Comparison of ENCODE assay signal across 1 cellular context in the genomic region with DNA sequence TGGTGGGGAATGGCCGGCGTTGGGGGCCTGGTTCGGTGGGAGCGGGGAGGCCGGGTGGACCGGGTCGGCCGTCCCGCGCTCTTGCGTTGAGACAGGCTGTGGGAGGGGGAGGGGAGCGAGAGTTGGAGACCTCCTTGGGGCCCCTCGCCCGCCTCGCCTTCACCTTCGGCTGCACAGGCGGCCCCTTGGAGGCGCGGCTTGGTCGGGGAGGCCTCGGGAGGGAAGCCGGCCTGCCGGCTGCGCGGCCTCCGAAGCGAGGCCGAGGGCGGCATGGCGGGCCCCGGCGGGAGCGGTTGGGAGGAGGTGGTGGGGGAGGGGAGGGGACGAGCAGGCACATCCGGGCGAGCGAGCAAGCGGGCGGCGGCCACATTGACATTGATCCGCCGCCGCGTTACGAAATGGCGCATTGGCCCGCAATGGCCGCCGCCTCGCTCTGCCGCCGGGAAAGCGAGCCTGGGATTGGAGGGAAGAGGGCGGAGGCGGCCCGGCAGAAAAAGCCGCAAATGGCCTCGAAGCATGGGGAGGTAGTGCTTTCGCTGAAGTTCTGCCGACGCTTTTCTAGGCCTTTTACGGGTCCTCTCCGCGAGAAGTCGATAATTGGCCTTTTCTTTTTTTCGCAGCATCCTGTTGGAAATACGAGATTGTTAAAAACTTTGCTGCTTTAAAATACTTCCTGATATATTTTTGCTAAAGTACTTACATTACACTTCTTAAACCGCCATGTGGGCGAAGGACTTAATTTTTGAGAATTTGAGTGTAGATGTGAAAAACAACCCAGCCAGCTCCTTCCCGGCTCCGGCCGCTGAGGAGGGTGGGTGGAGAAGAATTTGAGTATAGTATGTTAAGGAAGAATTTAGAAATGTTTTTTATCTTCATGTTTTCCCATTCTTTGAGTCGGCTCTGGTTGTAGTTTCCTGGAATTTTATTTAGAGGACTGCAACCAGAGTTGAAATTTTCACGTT.
TF ChIP-seq lines count a peak whose summit lies in the region.

No MANE protein-coding gene starts in this region.

TF ChIP-seq in HepG2, 621 proteins besides CTCF, POLR2A, EP300 and RAD21 (continued from another document and continues in another):
- TF ChIP-seq, protein P1, sequence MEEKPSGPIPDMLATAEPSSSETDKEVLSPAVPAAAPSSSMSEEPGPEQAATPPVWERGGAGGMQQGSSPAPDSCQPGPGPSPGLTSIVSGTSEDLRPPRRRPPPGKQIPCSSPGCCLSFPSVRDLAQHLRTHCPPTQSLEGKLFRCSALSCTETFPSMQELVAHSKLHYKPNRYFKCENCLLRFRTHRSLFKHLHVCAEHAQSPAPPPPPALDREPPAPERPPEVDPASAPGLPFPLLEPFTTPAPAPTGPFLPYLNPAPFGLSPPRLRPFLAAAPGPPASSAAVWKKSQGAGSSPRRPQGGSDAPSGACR (CRISPR knock-in tag; IDR thresholded peaks at IDR 0.05), result peak; percentile 93; the same call in 1 of the 2 replicates
- TF ChIP-seq ZNF101 (CRISPR knock-in tag; IDR thresholded peaks at IDR 0.05; ENCODE audit: borderline replicate concordance, low read depth) (no peak), ZNF788 (CRISPR knock-in tag; IDR thresholded peaks at IDR 0.05; ENCODE audit: borderline replicate concordance) (peak; percentile 86), ZNF343 (CRISPR knock-in tag; IDR thresholded peaks at IDR 0.05) (no peak), ZMAT3 (CRISPR knock-in tag; conservative IDR thresholded peaks at IDR 0.05) (peak; percentile 59; the same call in 1 of the 2 replicates), PHF8 (CRISPR knock-in tag; IDR thresholded peaks at IDR 0.05) (peak; percentile 62), ZNF274 (CRISPR knock-in tag; IDR thresholded peaks at IDR 0.05) (no peak), ZSCAN20 (CRISPR knock-in tag; IDR thresholded peaks at IDR 0.05; ENCODE audit: borderline replicate concordance) (peak; percentile 49; the same call in 1 of the 2 replicates), NFYB (CRISPR knock-in tag; IDR thresholded peaks at IDR 0.05) (peak; percentile 63), RFXANK (CRISPR knock-in tag; IDR thresholded peaks at IDR 0.05) (no peak), TEAD3 (CRISPR knock-in tag; optimal IDR thresholded peaks at IDR 0.05; ENCODE audit: borderline replicate concordance) (peak; percentile 80), ZNF850 (CRISPR knock-in tag; conservative IDR thresholded peaks at IDR 0.05) (no peak), ZNF496 (CRISPR knock-in tag; IDR thresholded peaks at IDR 0.05; ENCODE audit: insufficient replicate concordance) (no peak), CAMTA2 (CRISPR knock-in tag; IDR thresholded peaks at IDR 0.05; ENCODE audit: borderline replicate concordance) (no peak), ZNF569 (CRISPR knock-in tag; IDR thresholded peaks at IDR 0.05; ENCODE audit: borderline replicate concordance) (no peak), FOXC1 (CRISPR knock-in tag; IDR thresholded peaks at IDR 0.05; ENCODE audit: borderline replicate concordance) (peak; percentile 53), ZNF564 (CRISPR knock-in tag; IDR thresholded peaks at IDR 0.05) (peak; percentile 90), BCL6 (CRISPR knock-in tag; IDR thresholded peaks at IDR 0.05) (peak; percentile 72), ZSCAN31 (CRISPR knock-in tag; IDR thresholded peaks at IDR 0.05; ENCODE audit: low read depth) (peak; percentile 57), ZNF816 (CRISPR knock-in tag; IDR thresholded peaks at IDR 0.05; ENCODE audit: borderline replicate concordance) (no peak; the same call in 1 of the 2 replicates), ZNF619 (CRISPR knock-in tag; IDR thresholded peaks at IDR 0.05) (no peak; the same call in 1 of the 2 replicates), GLI4 (CRISPR knock-in tag; IDR thresholded peaks at IDR 0.05; ENCODE audit: borderline replicate concordance) (no peak), TBX2 (CRISPR knock-in tag; IDR thresholded peaks at IDR 0.05; ENCODE audit: borderline replicate concordance) (peak; percentile 63; the same call in 1 of the 2 replicates), CBX5 (CRISPR knock-in tag; IDR thresholded peaks at IDR 0.05; ENCODE audit: borderline replicate concordance) (peak; percentile 93), WIZ (CRISPR knock-in tag; IDR thresholded peaks at IDR 0.05) (no peak), HOXA7 (CRISPR knock-in tag; IDR thresholded peaks at IDR 0.05) (no peak), ZNF10 (CRISPR knock-in tag; IDR thresholded peaks at IDR 0.05; ENCODE audit: borderline replicate concordance, low read depth) (no peak), SMAD9 (CRISPR knock-in tag; IDR thresholded peaks at IDR 0.05) (no peak)
- TF ChIP-seq, protein P2, sequence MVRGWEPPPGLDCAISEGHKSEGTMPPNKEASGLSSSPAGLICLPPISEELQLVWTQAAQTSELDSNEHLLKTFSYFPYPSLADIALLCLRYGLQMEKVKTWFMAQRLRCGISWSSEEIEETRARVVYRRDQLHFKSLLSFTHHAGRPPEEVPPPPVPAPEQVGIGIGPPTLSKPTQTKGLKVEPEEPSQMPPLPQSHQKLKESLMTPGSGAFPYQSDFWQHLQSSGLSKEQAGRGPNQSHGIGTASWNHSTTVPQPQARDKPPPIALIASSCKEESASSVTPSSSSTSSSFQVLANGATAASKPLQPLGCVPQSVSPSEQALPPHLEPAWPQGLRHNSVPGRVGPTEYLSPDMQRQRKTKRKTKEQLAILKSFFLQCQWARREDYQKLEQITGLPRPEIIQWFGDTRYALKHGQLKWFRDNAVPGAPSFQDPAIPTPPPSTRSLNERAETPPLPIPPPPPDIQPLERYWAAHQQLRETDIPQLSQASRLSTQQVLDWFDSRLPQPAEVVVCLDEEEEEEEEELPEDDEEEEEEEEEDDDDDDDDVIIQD (CRISPR knock-in tag; IDR thresholded peaks at IDR 0.05; ENCODE audit: low read depth), result no peak; the same call in 1 of the 2 replicates
- TF ChIP-seq, protein P3, sequence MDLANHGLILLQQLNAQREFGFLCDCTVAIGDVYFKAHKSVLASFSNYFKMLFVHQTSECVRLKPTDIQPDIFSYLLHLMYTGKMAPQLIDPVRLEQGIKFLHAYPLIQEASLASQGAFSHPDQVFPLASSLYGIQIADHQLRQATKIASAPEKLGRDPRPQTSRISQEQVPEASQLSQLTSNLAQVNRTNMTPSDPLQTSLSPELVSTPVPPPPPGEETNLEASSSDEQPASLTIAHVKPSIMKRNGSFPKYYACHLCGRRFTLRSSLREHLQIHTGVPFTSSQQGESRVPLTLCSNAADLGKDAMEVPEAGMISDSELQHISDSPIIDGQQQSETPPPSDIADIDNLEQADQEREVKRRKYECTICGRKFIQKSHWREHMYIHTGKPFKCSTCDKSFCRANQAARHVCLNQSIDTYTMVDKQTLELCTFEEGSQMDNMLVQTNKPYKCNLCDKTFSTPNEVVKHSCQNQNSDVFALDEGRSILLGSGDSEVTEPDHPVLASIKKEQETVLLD (CRISPR knock-in tag; IDR thresholded peaks at IDR 0.05; ENCODE audit: low read depth), result peak; percentile 58; the same call in 1 of the 2 replicates
- TF ChIP-seq, protein P4, sequence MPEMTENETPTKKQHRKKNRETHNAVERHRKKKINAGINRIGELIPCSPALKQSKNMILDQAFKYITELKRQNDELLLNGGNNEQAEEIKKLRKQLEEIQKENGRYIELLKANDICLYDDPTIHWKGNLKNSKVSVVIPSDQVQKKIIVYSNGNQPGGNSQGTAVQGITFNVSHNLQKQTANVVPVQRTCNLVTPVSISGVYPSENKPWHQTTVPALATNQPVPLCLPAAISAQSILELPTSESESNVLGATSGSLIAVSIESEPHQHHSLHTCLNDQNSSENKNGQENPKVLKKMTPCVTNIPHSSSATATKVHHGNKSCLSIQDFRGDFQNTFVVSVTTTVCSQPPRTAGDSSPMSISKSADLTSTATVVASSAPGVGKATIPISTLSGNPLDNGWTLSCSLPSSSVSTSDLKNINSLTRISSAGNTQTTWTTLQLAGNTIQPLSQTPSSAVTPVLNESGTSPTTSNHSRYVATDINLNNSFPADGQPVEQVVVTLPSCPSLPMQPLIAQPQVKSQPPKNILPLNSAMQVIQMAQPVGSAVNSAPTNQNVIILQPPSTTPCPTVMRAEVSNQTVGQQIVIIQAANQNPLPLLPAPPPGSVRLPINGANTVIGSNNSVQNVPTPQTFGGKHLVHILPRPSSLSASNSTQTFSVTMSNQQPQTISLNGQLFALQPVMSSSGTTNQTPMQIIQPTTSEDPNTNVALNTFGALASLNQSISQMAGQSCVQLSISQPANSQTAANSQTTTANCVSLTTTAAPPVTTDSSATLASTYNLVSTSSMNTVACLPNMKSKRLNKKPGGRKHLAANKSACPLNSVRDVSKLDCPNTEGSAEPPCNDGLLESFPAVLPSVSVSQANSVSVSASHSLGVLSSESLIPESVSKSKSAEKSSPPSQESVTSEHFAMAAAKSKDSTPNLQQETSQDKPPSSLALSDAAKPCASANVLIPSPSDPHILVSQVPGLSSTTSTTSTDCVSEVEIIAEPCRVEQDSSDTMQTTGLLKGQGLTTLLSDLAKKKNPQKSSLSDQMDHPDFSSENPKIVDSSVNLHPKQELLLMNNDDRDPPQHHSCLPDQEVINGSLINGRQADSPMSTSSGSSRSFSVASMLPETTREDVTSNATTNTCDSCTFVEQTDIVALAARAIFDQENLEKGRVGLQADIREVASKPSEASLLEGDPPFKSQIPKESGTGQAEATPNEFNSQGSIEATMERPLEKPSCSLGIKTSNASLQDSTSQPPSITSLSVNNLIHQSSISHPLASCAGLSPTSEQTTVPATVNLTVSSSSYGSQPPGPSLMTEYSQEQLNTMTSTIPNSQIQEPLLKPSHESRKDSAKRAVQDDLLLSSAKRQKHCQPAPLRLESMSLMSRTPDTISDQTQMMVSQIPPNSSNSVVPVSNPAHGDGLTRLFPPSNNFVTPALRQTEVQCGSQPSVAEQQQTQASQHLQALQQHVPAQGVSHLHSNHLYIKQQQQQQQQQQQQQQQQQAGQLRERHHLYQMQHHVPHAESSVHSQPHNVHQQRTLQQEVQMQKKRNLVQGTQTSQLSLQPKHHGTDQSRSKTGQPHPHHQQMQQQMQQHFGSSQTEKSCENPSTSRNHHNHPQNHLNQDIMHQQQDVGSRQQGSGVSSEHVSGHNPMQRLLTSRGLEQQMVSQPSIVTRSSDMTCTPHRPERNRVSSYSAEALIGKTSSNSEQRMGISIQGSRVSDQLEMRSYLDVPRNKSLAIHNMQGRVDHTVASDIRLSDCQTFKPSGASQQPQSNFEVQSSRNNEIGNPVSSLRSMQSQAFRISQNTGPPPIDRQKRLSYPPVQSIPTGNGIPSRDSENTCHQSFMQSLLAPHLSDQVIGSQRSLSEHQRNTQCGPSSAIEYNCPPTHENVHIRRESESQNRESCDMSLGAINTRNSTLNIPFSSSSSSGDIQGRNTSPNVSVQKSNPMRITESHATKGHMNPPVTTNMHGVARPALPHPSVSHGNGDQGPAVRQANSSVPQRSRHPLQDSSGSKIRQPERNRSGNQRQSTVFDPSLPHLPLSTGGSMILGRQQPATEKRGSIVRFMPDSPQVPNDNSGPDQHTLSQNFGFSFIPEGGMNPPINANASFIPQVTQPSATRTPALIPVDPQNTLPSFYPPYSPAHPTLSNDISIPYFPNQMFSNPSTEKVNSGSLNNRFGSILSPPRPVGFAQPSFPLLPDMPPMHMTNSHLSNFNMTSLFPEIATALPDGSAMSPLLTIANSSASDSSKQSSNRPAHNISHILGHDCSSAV (CRISPR knock-in tag; IDR thresholded peaks at IDR 0.05; ENCODE audit: borderline replicate concordance), result no peak
- TF ChIP-seq, protein P5, sequence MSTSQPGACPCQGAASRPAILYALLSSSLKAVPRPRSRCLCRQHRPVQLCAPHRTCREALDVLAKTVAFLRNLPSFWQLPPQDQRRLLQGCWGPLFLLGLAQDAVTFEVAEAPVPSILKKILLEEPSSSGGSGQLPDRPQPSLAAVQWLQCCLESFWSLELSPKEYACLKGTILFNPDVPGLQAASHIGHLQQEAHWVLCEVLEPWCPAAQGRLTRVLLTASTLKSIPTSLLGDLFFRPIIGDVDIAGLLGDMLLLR (CRISPR knock-in tag; IDR thresholded peaks at IDR 0.05), result peak; percentile 87
- TF ChIP-seq, protein P6, sequence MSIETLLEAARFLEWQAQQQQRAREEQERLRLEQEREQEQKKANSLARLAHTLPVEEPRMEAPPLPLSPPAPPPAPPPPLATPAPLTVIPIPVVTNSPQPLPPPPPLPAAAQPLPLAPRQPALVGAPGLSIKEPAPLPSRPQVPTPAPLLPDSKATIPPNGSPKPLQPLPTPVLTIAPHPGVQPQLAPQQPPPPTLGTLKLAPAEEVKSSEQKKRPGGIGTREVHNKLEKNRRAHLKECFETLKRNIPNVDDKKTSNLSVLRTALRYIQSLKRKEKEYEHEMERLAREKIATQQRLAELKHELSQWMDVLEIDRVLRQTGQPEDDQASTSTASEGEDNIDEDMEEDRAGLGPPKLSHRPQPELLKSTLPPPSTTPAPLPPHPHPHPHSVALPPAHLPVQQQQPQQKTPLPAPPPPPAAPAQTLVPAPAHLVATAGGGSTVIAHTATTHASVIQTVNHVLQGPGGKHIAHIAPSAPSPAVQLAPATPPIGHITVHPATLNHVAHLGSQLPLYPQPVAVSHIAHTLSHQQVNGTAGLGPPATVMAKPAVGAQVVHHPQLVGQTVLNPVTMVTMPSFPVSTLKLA (IDR thresholded peaks at IDR 0.05), result no peak
- TF ChIP-seq, protein P7, sequence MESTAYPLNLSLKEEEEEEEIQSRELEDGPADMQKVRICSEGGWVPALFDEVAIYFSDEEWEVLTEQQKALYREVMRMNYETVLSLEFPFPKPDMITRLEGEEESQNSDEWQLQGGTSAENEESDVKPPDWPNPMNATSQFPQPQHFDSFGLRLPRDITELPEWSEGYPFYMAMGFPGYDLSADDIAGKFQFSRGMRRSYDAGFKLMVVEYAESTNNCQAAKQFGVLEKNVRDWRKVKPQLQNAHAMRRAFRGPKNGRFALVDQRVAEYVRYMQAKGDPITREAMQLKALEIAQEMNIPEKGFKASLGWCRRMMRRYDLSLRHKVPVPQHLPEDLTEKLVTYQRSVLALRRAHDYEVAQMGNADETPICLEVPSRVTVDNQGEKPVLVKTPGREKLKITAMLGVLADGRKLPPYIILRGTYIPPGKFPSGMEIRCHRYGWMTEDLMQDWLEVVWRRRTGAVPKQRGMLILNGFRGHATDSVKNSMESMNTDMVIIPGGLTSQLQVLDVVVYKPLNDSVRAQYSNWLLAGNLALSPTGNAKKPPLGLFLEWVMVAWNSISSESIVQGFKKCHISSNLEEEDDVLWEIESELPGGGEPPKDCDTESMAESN (CRISPR knock-in tag; conservative IDR thresholded peaks at IDR 0.05), result no peak; the same call in 1 of the 2 replicates
- TF ChIP-seq, protein P8, sequence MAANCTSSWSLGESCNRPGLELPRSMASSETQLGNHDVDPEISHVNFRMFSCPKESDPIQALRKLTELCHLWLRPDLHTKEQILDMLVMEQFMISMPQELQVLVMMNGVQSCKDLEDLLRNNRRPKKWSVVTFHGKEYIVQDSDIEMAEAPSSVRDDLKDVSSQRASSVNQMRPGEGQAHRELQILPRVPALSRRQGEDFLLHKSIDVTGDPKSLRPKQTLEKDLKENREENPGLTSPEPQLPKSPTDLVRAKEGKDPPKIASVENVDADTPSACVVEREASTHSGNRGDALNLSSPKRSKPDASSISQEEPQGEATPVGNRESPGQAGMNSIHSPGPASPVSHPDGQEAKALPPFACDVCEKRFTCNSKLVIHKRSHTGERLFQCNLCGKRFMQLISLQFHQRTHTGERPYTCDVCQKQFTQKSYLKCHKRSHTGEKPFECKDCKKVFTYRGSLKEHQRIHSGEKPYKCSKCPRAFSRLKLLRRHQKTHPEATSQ (CRISPR knock-in tag; IDR thresholded peaks at IDR 0.05; ENCODE audit: borderline replicate concordance), result no peak
- TF ChIP-seq, protein P9, sequence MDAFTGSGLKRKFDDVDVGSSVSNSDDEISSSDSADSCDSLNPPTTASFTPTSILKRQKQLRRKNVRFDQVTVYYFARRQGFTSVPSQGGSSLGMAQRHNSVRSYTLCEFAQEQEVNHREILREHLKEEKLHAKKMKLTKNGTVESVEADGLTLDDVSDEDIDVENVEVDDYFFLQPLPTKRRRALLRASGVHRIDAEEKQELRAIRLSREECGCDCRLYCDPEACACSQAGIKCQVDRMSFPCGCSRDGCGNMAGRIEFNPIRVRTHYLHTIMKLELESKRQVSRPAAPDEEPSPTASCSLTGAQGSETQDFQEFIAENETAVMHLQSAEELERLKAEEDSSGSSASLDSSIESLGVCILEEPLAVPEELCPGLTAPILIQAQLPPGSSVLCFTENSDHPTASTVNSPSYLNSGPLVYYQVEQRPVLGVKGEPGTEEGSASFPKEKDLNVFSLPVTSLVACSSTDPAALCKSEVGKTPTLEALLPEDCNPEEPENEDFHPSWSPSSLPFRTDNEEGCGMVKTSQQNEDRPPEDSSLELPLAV (CRISPR knock-in tag; conservative IDR thresholded peaks at IDR 0.05; ENCODE audit: low read depth), result peak; percentile 82
